Comparison of ENCODE assay signal across 36 cellular contexts in the genomic region with DNA sequence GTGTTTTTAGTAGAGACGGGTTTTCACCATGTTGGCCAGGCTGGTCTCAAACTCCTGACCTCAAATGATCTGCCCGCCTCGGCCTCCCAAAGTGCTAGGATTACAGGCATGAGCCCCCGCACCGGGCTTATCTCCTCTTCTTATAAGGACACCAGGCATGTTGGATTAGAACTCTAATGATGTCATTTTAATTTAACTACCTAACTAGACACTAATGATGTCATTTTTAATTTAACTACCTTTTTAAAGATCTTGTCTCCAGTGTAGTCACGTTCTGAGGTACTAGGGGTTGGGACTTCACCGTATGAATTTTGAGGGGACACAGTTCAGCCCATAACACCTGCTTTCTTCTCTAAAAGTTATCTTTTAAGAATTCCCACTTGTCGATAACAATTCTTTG.
"Had no signal": no experiment of that assay in that cellular context is flagged by ENCODE, and none has a peak within 500 bp of the region (broad histone marks: within the 10 kb centered on the region; RNA-seq: fewer than 3 reads in every experiment).

No MANE protein-coding gene starts in this region.

- H3K4me3 ChIP-seq: adrenal gland, body of pancreas, breast epithelium had no signal

- H3K4me1 ChIP-seq: adrenal gland, body of pancreas, breast epithelium had no signal

- H3K27ac ChIP-seq: adrenal gland, body of pancreas, brain microvascular endothelial cell, breast epithelium, VCaP had no signal

- H3K4me1 Mint-ChIP-seq: activated CD4-positive, alpha-beta T cell treated with anti-CD3 and anti-CD28 coated beads, Interleukin-2, amount 10 ng/mL, durations not matched to agents 24 days and 14 days; activated T-helper 17 cell treated with anti-CD3 and anti-CD28 coated beads, Interleukin-2, amount 50 U/mL, for 72 hours had no signal

- H3K27ac Mint-ChIP-seq: activated B cell treated with CpG ODN at 0.5 μM for 24 hours; activated CD4-positive, alpha-beta memory T cell treated with anti-CD3 and anti-CD28 coated beads for 36 hours; activated CD4-positive, alpha-beta T cell treated with anti-CD3 and anti-CD28 coated beads, Interleukin-2, amount 10 ng/mL, durations not matched to agents 24 days and 14 days; activated CD8-positive, alpha-beta T cell treated with anti-CD3 and anti-CD28 coated beads for 36 hours; activated naive CD4-positive, alpha-beta T cell treated with anti-CD3 and anti-CD28 coated beads for 36 hours; activated naive CD4-positive, alpha-beta T cell treated with anti-CD3 and anti-CD28 coated beads, Interleukin-2, amount 50 U/mL, for 72 hours; activated naive CD8-positive, alpha-beta T cell treated with anti-CD3 and anti-CD28 coated beads, Interleukin-2, amount 10 ng/mL, durations not matched to agents 7 days and 5 days; activated naive CD8-positive, alpha-beta T cell treated with anti-CD3 and anti-CD28 coated beads, Interleukin-2, amount 50 U/mL, for 24 hours; activated T-cell treated with anti-CD3 and anti-CD28 coated beads, Interleukin-2, amount 50 U/mL, for 72 hours; activated T-helper 1 cell treated with anti-CD3 and anti-CD28 coated beads, Interleukin-12 subunit alpha, Interleukin-12 subunit beta, Interleukin-2, Interleukin-4 antibody, amounts not matched to agents 30 ng/mL and 10 ng/mL and 1 ng/mL, durations not matched to agents 14 hours and 24 hours and 36 hours; activated T-helper 17 cell treated with anti-CD3 and anti-CD28 coated beads, Interleukin-2, amount 50 U/mL, for 72 hours; T-helper 1 cell treated with Interleukin-12 subunit alpha and Interleukin-12 subunit beta and Interleukin-4 antibody, amounts not matched to agents 30 μg/mL and 1 μg/mL, for 36 hours; T-helper 2 cell treated with Interferon-gamma antibody and Interleukin-4, amounts not matched to agents 5 μg/mL and 100 μg/mL, for 36 hours had no signal

- H3K27me3 ChIP-seq: body of pancreas, brain microvascular endothelial cell had no signal

- H3K27me3 Mint-ChIP-seq: activated B cell treated with CpG ODN at 0.5 μM for 24 hours; activated CD4-positive, alpha-beta memory T cell treated with anti-CD3 and anti-CD28 coated beads for 36 hours; activated CD4-positive, alpha-beta T cell treated with anti-CD3 and anti-CD28 coated beads, Interleukin-2, amount 10 ng/mL, durations not matched to agents 24 days and 14 days; activated CD8-positive, alpha-beta T cell treated with anti-CD3 and anti-CD28 coated beads for 36 hours; activated naive CD8-positive, alpha-beta T cell treated with anti-CD3 and anti-CD28 coated beads, Interleukin-2, amount 10 ng/mL, durations not matched to agents 7 days and 5 days; activated naive CD8-positive, alpha-beta T cell treated with anti-CD3 and anti-CD28 coated beads, Interleukin-2, amount 50 U/mL, for 24 hours; activated T-helper 17 cell treated with anti-CD3 and anti-CD28 coated beads, Interleukin-2, amount 50 U/mL, for 72 hours had no signal

- H3K9me3 ChIP-seq: adrenal gland, body of pancreas, breast epithelium had no signal

- DNase-seq: activated B cell treated with CpG ODN at 0.5 μM for 24 hours; activated CD4-positive, alpha-beta memory T cell treated with anti-CD3 and anti-CD28 coated beads for 36 hours; activated CD4-positive, alpha-beta T cell treated with anti-CD3 and anti-CD28 coated beads for 4 hours; activated CD4-positive, alpha-beta T cell treated with anti-CD3 and anti-CD28 coated beads, Interleukin-2, amount 10 ng/mL, durations not matched to agents 24 days and 14 days; activated CD4-positive, alpha-beta T cell treated with anti-CD3 and anti-CD28 coated beads, Interleukin-2, amount 50 U/mL, for 1 hour; activated CD4-positive, alpha-beta T cell treated with anti-CD3 and anti-CD28 coated beads, Interleukin-2, amount 50 U/mL, for 4 hours; activated CD4-positive, CD25-positive, alpha-beta regulatory T cell treated with anti-CD3 and anti-CD28 coated beads, Interleukin-2, amount 50 U/mL, for 72 hours; activated CD8-positive, alpha-beta memory T cell treated with anti-CD3 and anti-CD28 coated beads, Interleukin-2, amount 50 U/mL, for 4 hours; activated CD8-positive, alpha-beta T cell treated with anti-CD3 and anti-CD28 coated beads for 36 hours; activated effector memory CD4-positive, alpha-beta T cell treated with anti-CD3 and anti-CD28 coated beads, Interleukin-2, amount 50 U/mL, for 16 hours; activated gamma-delta T cell treated with Interleukin-2 at 50 U/mL for 16 hours; activated naive CD4-positive, alpha-beta T cell; activated naive CD4-positive, alpha-beta T cell treated with anti-CD3 and anti-CD28 coated beads for 36 hours; activated naive CD4-positive, alpha-beta T cell treated with anti-CD3 and anti-CD28 coated beads, Interleukin-2, amount 50 U/mL, for 16 hours; activated naive CD8-positive, alpha-beta T cell treated with anti-CD3 and anti-CD28 coated beads, Interleukin-2, amount 10 ng/mL, durations not matched to agents 7 days and 5 days; activated naive CD8-positive, alpha-beta T cell treated with anti-CD3 and anti-CD28 coated beads, Interleukin-2, amount 50 U/mL, for 24 hours; activated T-cell treated with anti-CD3 and anti-CD28 coated beads for 4 hours; activated T-cell treated with anti-CD3 and anti-CD28 coated beads, Interleukin-2, amount 50 U/mL, for 1 hour; activated T-cell treated with anti-CD3 and anti-CD28 coated beads, Interleukin-2, amount 50 U/mL, for 4 hours; activated T-cell treated with anti-CD3 and anti-CD28 coated beads, Interleukin-2, amount 50 U/mL, for 72 hours; adrenal gland; amniotic stem cell; aorta; body of pancreas; brain microvascular endothelial cell; central memory CD4-positive, alpha-beta T cell; T-helper 1 cell; T-helper 2 cell; T-helper 9 cell had no signal

- H3K36me3 ChIP-seq: adrenal gland, brain microvascular endothelial cell, breast epithelium had no signal

- H3K4me3 Mint-ChIP-seq: activated B cell treated with CpG ODN at 0.5 μM for 24 hours; activated CD4-positive, alpha-beta memory T cell treated with anti-CD3 and anti-CD28 coated beads for 36 hours; activated CD4-positive, alpha-beta T cell treated with anti-CD3 and anti-CD28 coated beads, Interleukin-2, amount 10 ng/mL, durations not matched to agents 24 days and 14 days; activated CD8-positive, alpha-beta T cell treated with anti-CD3 and anti-CD28 coated beads for 36 hours; activated naive CD4-positive, alpha-beta T cell treated with anti-CD3 and anti-CD28 coated beads for 36 hours; activated naive CD8-positive, alpha-beta T cell treated with anti-CD3 and anti-CD28 coated beads, Interleukin-2, amount 10 ng/mL, durations not matched to agents 7 days and 5 days; activated naive CD8-positive, alpha-beta T cell treated with anti-CD3 and anti-CD28 coated beads, Interleukin-2, amount 50 U/mL, for 24 hours; activated T-cell treated with anti-CD3 and anti-CD28 coated beads, Interleukin-2, amount 50 U/mL, for 4 hours; activated T-cell treated with anti-CD3 and anti-CD28 coated beads, Interleukin-2, amount 50 U/mL, for 72 hours; activated T-helper 1 cell treated with anti-CD3 and anti-CD28 coated beads, Interleukin-12 subunit alpha, Interleukin-12 subunit beta, Interleukin-2, Interleukin-4 antibody, amounts not matched to agents 30 ng/mL and 10 ng/mL and 1 ng/mL, durations not matched to agents 14 hours and 24 hours and 36 hours; activated T-helper 17 cell treated with anti-CD3 and anti-CD28 coated beads, Interleukin-2, amount 50 U/mL, for 72 hours; T-helper 1 cell treated with Interleukin-12 subunit alpha and Interleukin-12 subunit beta and Interleukin-4 antibody, amounts not matched to agents 30 μg/mL and 1 μg/mL, for 36 hours; T-helper 2 cell treated with Interferon-gamma antibody and Interleukin-4, amounts not matched to agents 5 μg/mL and 100 μg/mL, for 36 hours had no signal
